In genomic region chr1:25586181-25586588, GRCh38 we compare ENCODE assay signal across 33 cellular contexts. TPM values are rescaled to one million over a fixed set of nuclear protein-coding genes. Genes with fewer than 3 reads are reported as not detected.
DNase-seq lines count a peak whose midpoint lies in the region; TF ChIP-seq lines count a peak whose summit lies in the region.
"Had no signal": no experiment of that assay in that cellular context is flagged by ENCODE, and none has a peak within 500 bp of the region (broad histone marks: within the 10 kb centered on the region; RNA-seq: fewer than 3 reads in every experiment).

No MANE protein-coding gene starts in this region.

- peak overlapping the region; percentile 83 for H3K9ac ChIP-seq in NT2/D1 (ENCODE audit: insufficient read length, low read depth)
- H3K9ac ChIP-seq in endodermal cell (ENCODE audit: extremely low read depth, low read length, poor library complexity, severe bottlenecking) = no peak overlapping the region
- no peak overlapping the region for H3K9ac ChIP-seq in neural progenitor cell
- H3K9ac ChIP-seq: GM23248, KMS-11 had no signal

- H3K27me3 ChIP-seq in NT2/D1 (ENCODE audit: insufficient read depth, insufficient read length) (no peaks in the 10 kb centered on the region), endodermal cell (ENCODE audit: control insufficient read depth, insufficient read depth, low read length, poor library complexity, severe bottlenecking) (no peaks in the 10 kb centered on the region), neural progenitor cell (peaks cover 6% of the 10 kb centered on the region)
- H3K27me3 ChIP-seq: breast epithelium, gastroesophageal sphincter, hepatocyte, stomach, vagina had no signal

- H3K27ac Mint-ChIP-seq in endodermal cell (no peak overlapping the region), neural progenitor cell (peak overlapping the region; percentile 78)
- H3K27ac Mint-ChIP-seq: activated naive CD8-positive, alpha-beta T cell; activated T-helper 17 cell treated with anti-CD3 and anti-CD28 coated beads, Interleukin-2, amount 50 U/mL, for 72 hours; CD8-positive, alpha-beta T cell; memory B cell had no signal

- peak overlapping the region; percentile 27 for H3K4me3 ChIP-seq in NT2/D1 (ENCODE audit: insufficient read length, low read depth)
- H3K4me3 ChIP-seq in endodermal cell (ENCODE audit: low read length) = no peak overlapping the region
- H3K4me3 ChIP-seq in neural progenitor cell = no peak overlapping the region
- H3K4me3 ChIP-seq: A549, breast epithelium, gastroesophageal sphincter, GM23248, hepatocyte, stomach, vagina had no signal

- no peaks in the 10 kb centered on the region for H3K36me3 ChIP-seq in NT2/D1 (ENCODE audit: insufficient read depth, insufficient read length, low read length)
- no peaks in the 10 kb centered on the region for H3K36me3 ChIP-seq in endodermal cell (ENCODE audit: control insufficient read depth, insufficient read depth, low read length)
- no peaks in the 10 kb centered on the region for H3K36me3 ChIP-seq in neural progenitor cell
- H3K36me3 ChIP-seq: breast epithelium, gastroesophageal sphincter, stomach, vagina had no signal

- H3K4me1 ChIP-seq in NT2/D1 (ENCODE audit: insufficient read depth, insufficient read length) (peaks cover 28% of the 10 kb centered on the region), endodermal cell (ENCODE audit: control insufficient read depth, insufficient read depth, low read length) (no peaks in the 10 kb centered on the region), neural progenitor cell (peaks cover 27% of the 10 kb centered on the region)
- H3K4me1 ChIP-seq: A549, breast epithelium, vagina had no signal

- H2AFZ ChIP-seq in neural progenitor cell (replicated peaks) = peak overlapping the region; percentile 1
- H2AFZ ChIP-seq: GM23248, hepatocyte had no signal

- H3K36me3 Mint-ChIP-seq in endodermal cell (ENCODE audit: low read depth) = no peaks in the 10 kb centered on the region
- H3K36me3 Mint-ChIP-seq in neural progenitor cell = no peaks in the 10 kb centered on the region
- H3K36me3 Mint-ChIP-seq: activated naive CD8-positive, alpha-beta T cell; CD8-positive, alpha-beta T cell had no signal

- H3K4me1 Mint-ChIP-seq in endodermal cell (peaks cover 16% of the 10 kb centered on the region), neural progenitor cell (peaks cover 48% of the 10 kb centered on the region)

- peaks cover 3% of the 10 kb centered on the region for H3K27me3 Mint-ChIP-seq in endodermal cell (ENCODE audit: insufficient read depth)
- H3K27me3 Mint-ChIP-seq in neural progenitor cell (ENCODE audit: insufficient read depth, low read depth) = peaks cover 9% of the 10 kb centered on the region
- H3K27me3 Mint-ChIP-seq: activated naive CD8-positive, alpha-beta T cell; activated T-helper 17 cell treated with anti-CD3 and anti-CD28 coated beads, Interleukin-2, amount 50 U/mL, for 72 hours had no signal

- H3K9me3 Mint-ChIP-seq in endodermal cell = peaks cover 4% of the 10 kb centered on the region
- H3K9me3 Mint-ChIP-seq in neural progenitor cell = peaks cover 5% of the 10 kb centered on the region
- H3K9me3 Mint-ChIP-seq: activated T-helper 17 cell treated with anti-CD3 and anti-CD28 coated beads, Interleukin-2, amount 50 U/mL, for 72 hours; CD8-positive, alpha-beta T cell; neural crest cell had no signal

- no peaks in the 10 kb centered on the region for H4K20me1 ChIP-seq in neural progenitor cell (ENCODE audit: low read depth)

- H3K4me2 ChIP-seq in neural progenitor cell = peak overlapping the region; percentile 44
- H3K4me2 ChIP-seq: A549, hepatocyte, KMS-11 had no signal

- H3K9me3 ChIP-seq in NT2/D1 (ENCODE audit: insufficient read depth, low read length) (no peaks in the 10 kb centered on the region), endodermal cell (ENCODE audit: control insufficient read depth, low read length) (no peaks in the 10 kb centered on the region), neural progenitor cell (ENCODE audit: low read depth) (no peaks in the 10 kb centered on the region)
- H3K9me3 ChIP-seq: A549, breast epithelium, gastroesophageal sphincter, stomach, vagina had no signal

- DNase-seq in ELF-1 (ENCODE audit: low read depth, low spot score) (peak; percentile 93), NT2/D1 (ENCODE audit: low read depth, low spot score) (peak; percentile 65), endodermal cell (peak; percentile 90), neural progenitor cell (ENCODE audit: low spot score) (peak; percentile 88), EL (no peak), NCI-H510A treated with DMSO at 0.1 percent for 48 hours (lab: John Stamatoyannopoulos, UW) (no peak), NCI-H510A (lab: John Stamatoyannopoulos, UW) (no peak)
- DNase-seq in activated effector memory CD4-positive, alpha-beta T cell treated with Interleukin-2 at 50 U/mL for 16 hours = no peak
- DNase-seq: activated CD4-positive, alpha-beta T cell treated with anti-CD3 and anti-CD28 coated beads for 4 hours; AML-193; CD8-positive, alpha-beta T cell; DMS 273 treated with DMSO at 0.1 percent for 48 hours; GF-D8; GM23248; MM.1S; NCI-H1930; NCI-H524 treated with DMSO at 0.1 percent for 48 hours; right cardiac atrium; SHP77; stimulated activated CD4-positive, alpha-beta T cell treated with anti-CD3 and anti-CD28 coated beads, Interleukin-2, amount 100 ng/mL, for 48 hours; stomach; T-helper 9 cell had no signal

- 84 to 91% methylated on average over 8 to 16 of the region's 16 CpGs for WGBS in endodermal cell (ENCODE audit: insufficient coverage in 1 of 2, insufficient read length in 1 of 2), 2 experiments

- peaks cover 11% of the 10 kb centered on the region for H3F3A ChIP-seq in neural progenitor cell (ENCODE audit: low read depth)

- TF ChIP-seq CTCF in endodermal cell (conservative IDR thresholded peaks at IDR 0.05) (no peak), neural progenitor cell (IDR thresholded peaks at IDR 0.05) (no peak)

- H3K27ac ChIP-seq in endodermal cell (ENCODE audit: low read depth, low read length) (no peak overlapping the region), neural progenitor cell (no peak overlapping the region)
- H3K27ac ChIP-seq: A549, breast epithelium, gastroesophageal sphincter, GM23248, hepatocyte, KMS-11, stomach, vagina, VCaP had no signal

- H3K79me2 ChIP-seq in neural progenitor cell (ENCODE audit: low read depth) = no peaks in the 10 kb centered on the region
- H3K79me2 ChIP-seq: hepatocyte had no signal

- H3K4me3 Mint-ChIP-seq in endodermal cell (no peak overlapping the region), neural progenitor cell (peak overlapping the region; percentile 38)
- H3K4me3 Mint-ChIP-seq: activated naive CD8-positive, alpha-beta T cell; activated T-helper 17 cell treated with anti-CD3 and anti-CD28 coated beads, Interleukin-2, amount 50 U/mL, for 72 hours; CD8-positive, alpha-beta T cell; memory B cell; neural crest cell had no signal

RNA-seq across cellular contexts. Expression of gene MAN1C1, which starts 30.4 kb away (rescaled TPM):
- total RNA-seq in endodermal cell = 1 to 10 TPM; 2.2 to 4.3 TPM
- 8.0 TPM for polyA plus RNA-seq in endodermal cell (2013, experiment 1 of 2)
- 6.9 TPM for polyA plus RNA-seq in endodermal cell (2013, experiment 2 of 2)
- 5.3 and 6.8 TPM in 2 replicates for total RNA-seq in neural progenitor cell (ENCODE audit: low replicate concordance)

RNA-seq across cellular contexts. Expression of gene LDLRAP1, which starts 42.8 kb away (rescaled TPM):
- total RNA-seq in endodermal cell = 10 to 100 TPM; 13.9 to 14.5 TPM
- 9.4 TPM for polyA plus RNA-seq in endodermal cell (2013, experiment 1 of 2)
- 8.9 TPM for polyA plus RNA-seq in endodermal cell (2013, experiment 2 of 2)
- 6.5 and 8.6 TPM in 2 replicates for total RNA-seq in neural progenitor cell (ENCODE audit: low replicate concordance)

Comparison
In these comparisons a context has a peak if more than half of its experiments do, and no peak if none do; other contexts are left out.
1. DNase-seq: peak in ELF-1 (single experiment), NT2/D1 (single experiment), endodermal cell (single experiment) and neural progenitor cell (single experiment); none in EL (single experiment), NCI-H510A treated with DMSO at 0.1 percent for 48 hours (single experiment), activated effector memory CD4-positive, alpha-beta T cell treated with Interleukin-2 at 50 U/mL for 16 hours (single experiment) and NCI-H510A (single experiment).